In the genomic region with DNA sequence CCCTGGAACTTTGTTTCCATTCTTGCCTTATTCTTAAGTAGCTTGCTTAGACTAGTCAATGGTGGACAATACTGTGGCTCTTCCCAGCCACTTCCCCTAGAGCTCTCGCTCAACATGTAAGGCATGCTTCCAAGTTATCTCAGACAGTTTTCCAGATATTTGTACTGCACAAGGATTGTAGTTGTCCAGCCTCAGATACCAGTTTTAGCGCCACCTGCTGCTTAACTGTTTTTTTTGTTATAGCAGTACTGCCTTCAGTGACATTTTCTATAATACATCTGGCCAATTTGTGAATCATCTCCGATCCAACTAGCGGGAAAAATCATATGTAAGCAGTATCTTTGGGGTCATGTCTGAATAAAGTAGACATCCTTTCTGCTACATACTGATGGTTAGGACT, we compare ENCODE assay signal across 8 cellular contexts.
A peak's percentile ranks its signal among the peaks of the same experiment; 100 is the strongest.
DNase-seq lines count a peak whose midpoint lies in the region; ATAC-seq and TF ChIP-seq lines count a peak whose summit lies in the region.

No MANE protein-coding gene starts in this region.

- no peak overlapping the region for H3K4me3 ChIP-seq in HCT116 (replicated peaks in 1 of 2; ENCODE audit: low read depth in 1 of 2, low read length in 2 of 2)
- H3K4me3 ChIP-seq in heart left ventricle: no peak overlapping the region
- no peak overlapping the region for H3K4me3 ChIP-seq in tibial artery

- H3K27ac ChIP-seq in HCT116 (ENCODE audit: low read depth, low read length) (no peak overlapping the region), heart left ventricle (no peak overlapping the region), tibial artery (no peak overlapping the region)

- H3K9me3 ChIP-seq in HCT116 (ENCODE audit: control insufficient read depth in 1 of 2, insufficient read depth in 1 of 2, low read depth in 1 of 2, low read length in 2 of 2): no peaks in the 10 kb centered on the region
- H3K9me3 ChIP-seq in heart left ventricle: no peaks in the 10 kb centered on the region
- no peaks in the 10 kb centered on the region for H3K9me3 ChIP-seq in tibial artery

- no peak overlapping the region for H3K4me3 Mint-ChIP-seq in activated T-helper 1 cell treated with anti-CD3 and anti-CD28 coated beads, Interleukin-12 subunit alpha, Interleukin-12 subunit beta, Interleukin-2, Interleukin-4 antibody, amounts not matched to agents 30 ng/mL and 10 ng/mL and 1 ng/mL, durations not matched to agents 14 hours and 24 hours and 36 hours

- H3K27ac Mint-ChIP-seq in activated T-helper 1 cell treated with anti-CD3 and anti-CD28 coated beads, Interleukin-12 subunit alpha, Interleukin-12 subunit beta, Interleukin-2, Interleukin-4 antibody, amounts not matched to agents 30 ng/mL and 10 ng/mL and 1 ng/mL, durations not matched to agents 14 hours and 24 hours and 36 hours: no peak overlapping the region

- peak overlapping the region; percentile 75 for H2AFZ ChIP-seq in HCT116 (ENCODE audit: low read depth, low read length, poor library complexity, severe bottlenecking)

- H3K9ac ChIP-seq in HCT116 (ENCODE audit: low read length): no peak overlapping the region

- no TSS peak for BruUV-seq in HCT116 (replicated peaks; lab: Mats Ljungman, UMichigan)

- TF ChIP-seq POLR2A in HCT116 (IDR thresholded peaks at IDR 0.05; ENCODE audit: borderline replicate concordance, extremely low read depth, insufficient read depth, insufficient read length) (no peak), heart left ventricle (IDR thresholded peaks at IDR 0.05) (no peak)

- peak; percentile 46 for TF ChIP-seq RAD21 in HCT116 (IDR thresholded peaks at IDR 0.05; ENCODE audit: low read depth)

- no peaks in the 10 kb centered on the region for H3K79me2 ChIP-seq in HCT116 (ENCODE audit: insufficient read depth, low read length)

- H3K4me1 ChIP-seq in HCT116 (ENCODE audit: control insufficient read depth in 1 of 2, insufficient read depth in 2 of 2, low read length in 2 of 2) (no peaks in the 10 kb centered on the region), heart left ventricle (no peaks in the 10 kb centered on the region), tibial artery (no peaks in the 10 kb centered on the region)

- H4K20me1 ChIP-seq in HCT116 (ENCODE audit: insufficient read depth): no peaks in the 10 kb centered on the region

- no peaks in the 10 kb centered on the region for H3K4me1 Mint-ChIP-seq in activated T-helper 1 cell treated with anti-CD3 and anti-CD28 coated beads, Interleukin-12 subunit alpha, Interleukin-12 subunit beta, Interleukin-2, Interleukin-4 antibody, amounts not matched to agents 30 ng/mL and 10 ng/mL and 1 ng/mL, durations not matched to agents 14 hours and 24 hours and 36 hours (ENCODE audit: low read depth)

- H3K27me3 Mint-ChIP-seq in activated T-helper 1 cell treated with anti-CD3 and anti-CD28 coated beads, Interleukin-12 subunit alpha, Interleukin-12 subunit beta, Interleukin-2, Interleukin-4 antibody, amounts not matched to agents 30 ng/mL and 10 ng/mL and 1 ng/mL, durations not matched to agents 14 hours and 24 hours and 36 hours (ENCODE audit: insufficient read depth): no peaks in the 10 kb centered on the region

- no peaks in the 10 kb centered on the region for H3K36me3 Mint-ChIP-seq in activated T-helper 1 cell treated with anti-CD3 and anti-CD28 coated beads, Interleukin-12 subunit alpha, Interleukin-12 subunit beta, Interleukin-2, Interleukin-4 antibody, amounts not matched to agents 30 ng/mL and 10 ng/mL and 1 ng/mL, durations not matched to agents 14 hours and 24 hours and 36 hours (ENCODE audit: low read depth)

- H3K4me2 ChIP-seq in HCT116 (ENCODE audit: low read length): no peak overlapping the region

- no peaks in the 10 kb centered on the region for H3K36me3 ChIP-seq in HCT116 (ENCODE audit: control insufficient read depth in 1 of 2, insufficient read depth in 2 of 2, low read length in 2 of 2)
- no peaks in the 10 kb centered on the region for H3K36me3 ChIP-seq in heart left ventricle
- H3K36me3 ChIP-seq in tibial artery: no peaks in the 10 kb centered on the region

- peak; percentile 79 for ATAC-seq in HCT116
- ATAC-seq in heart left ventricle: peak in 2 of 4 donors; percentile 36 to 38
- no peak for ATAC-seq in GM19452 (IDR thresholded peaks at IDR 0.05; ENCODE audit: unreplicated experiment)

- intact Hi-C loops in HCT116 (cut with micrococcal nuclease) (loop anchor here (1.0 to 2.0 kb wide), 2 partner anchors 94 to 514 kb away; no protein-coding TSS in a partner anchor), heart left ventricle (cut with DNase I) (loop anchor here in 9 of 10 donors (2.0 to 10.0 kb wide), 7 partner anchors 88 to 518 kb away; no protein-coding TSS in a partner anchor), tibial artery (cut with DNase I; ENCODE audit: low total_unique reads) (no loop called here)
- intact Hi-C loops in activated T-helper 1 cell treated with anti-CD3 and anti-CD28 coated beads, Interleukin-12 subunit alpha, Interleukin-12 subunit beta, Interleukin-2, Interleukin-4 antibody, amounts not matched to agents 30 ng/mL and 10 ng/mL and 1 ng/mL, durations not matched to agents 14 hours and 24 hours and 36 hours (cut with micrococcal nuclease): no loop called here

- no peaks in the 10 kb centered on the region for H3K9me3 Mint-ChIP-seq in activated T-helper 1 cell treated with anti-CD3 and anti-CD28 coated beads, Interleukin-12 subunit alpha, Interleukin-12 subunit beta, Interleukin-2, Interleukin-4 antibody, amounts not matched to agents 30 ng/mL and 10 ng/mL and 1 ng/mL, durations not matched to agents 14 hours and 24 hours and 36 hours

- H3K27me3 ChIP-seq in HCT116 (ENCODE audit: insufficient read depth, low read length): no peaks in the 10 kb centered on the region
- H3K27me3 ChIP-seq in heart left ventricle: no peaks in the 10 kb centered on the region
- H3K27me3 ChIP-seq in tibial artery: no peaks in the 10 kb centered on the region

- WGBS in heart left ventricle, 4 donors: 33 to 55% (median 41%) methylated on average over 4 of the region's 4 CpGs

- H3K9me2 ChIP-seq in HCT116 (ENCODE audit: insufficient read depth): no peaks in the 10 kb centered on the region

- RAD21 ChIA-PET in HCT116 (lab: Charles Lee; ENCODE audit: low non-redundant PET in 1 of 2, low total read pairs in 2 of 2, uncharacterized antibody in 2 of 2, unreplicated experiment in 2 of 2): no interaction called here

- DNase-seq in ELF-1 (ENCODE audit: low read depth, low spot score): peak; percentile 10
- DNase-seq in HCT116 (ENCODE audit: low read depth, low spot score): peak; percentile 37
- DNase-seq in RPMI8226: peak; percentile 17
- DNase-seq in heart left ventricle: peak in 2 of 5 donors; percentile 18 to 20
- peak in 1 of 2 donors; percentile 22 for DNase-seq in tibial artery
- no peak for DNase-seq in activated CD8-positive, alpha-beta memory T cell treated with anti-CD3 and anti-CD28 coated beads, Interleukin-2, amount 50 U/mL, for 48 hours
- no peak for DNase-seq in activated T-helper 1 cell treated with anti-CD3 and anti-CD28 coated beads, Interleukin-12 subunit alpha, Interleukin-12 subunit beta, Interleukin-2, Interleukin-4 antibody, amounts not matched to agents 30 ng/mL and 10 ng/mL and 1 ng/mL, durations not matched to agents 14 hours and 24 hours and 36 hours (ENCODE audit: low spot score)

- POLR2A ChIA-PET in HCT116 (lab: Charles Lee): no interaction called here

- CTCF ChIA-PET in HCT116 (lab: Charles Lee): interaction anchor here (1.3 to 1.6 kb wide), 3 partner anchors 17 to 513 kb away, joined by 3 to 7 read pairs (median 3); no protein-coding TSS in a partner anchor

- TF ChIP-seq CTCF in HCT116 (IDR thresholded peaks at IDR 0.05 in 2 of 3, conservative IDR thresholded peaks at IDR 0.05 in 1 of 3; ENCODE audit: borderline replicate concordance in 1 of 3, insufficient read depth in 1 of 3, low read depth in 2 of 3, low read length in 2 of 3) (peak; percentile 19 to 57 (median 47); a peak in 5 of 6 replicates), heart left ventricle (IDR thresholded peaks at IDR 0.05) (peak in 11 of 12 donors; percentile 19 to 59 (median 33)), tibial artery (IDR thresholded peaks at IDR 0.05) (peak; percentile 34 to 48)

TF ChIP-seq in HCT116, 20 proteins besides CTCF, POLR2A, EP300 and RAD21:
- TF ChIP-seq, protein P1, sequence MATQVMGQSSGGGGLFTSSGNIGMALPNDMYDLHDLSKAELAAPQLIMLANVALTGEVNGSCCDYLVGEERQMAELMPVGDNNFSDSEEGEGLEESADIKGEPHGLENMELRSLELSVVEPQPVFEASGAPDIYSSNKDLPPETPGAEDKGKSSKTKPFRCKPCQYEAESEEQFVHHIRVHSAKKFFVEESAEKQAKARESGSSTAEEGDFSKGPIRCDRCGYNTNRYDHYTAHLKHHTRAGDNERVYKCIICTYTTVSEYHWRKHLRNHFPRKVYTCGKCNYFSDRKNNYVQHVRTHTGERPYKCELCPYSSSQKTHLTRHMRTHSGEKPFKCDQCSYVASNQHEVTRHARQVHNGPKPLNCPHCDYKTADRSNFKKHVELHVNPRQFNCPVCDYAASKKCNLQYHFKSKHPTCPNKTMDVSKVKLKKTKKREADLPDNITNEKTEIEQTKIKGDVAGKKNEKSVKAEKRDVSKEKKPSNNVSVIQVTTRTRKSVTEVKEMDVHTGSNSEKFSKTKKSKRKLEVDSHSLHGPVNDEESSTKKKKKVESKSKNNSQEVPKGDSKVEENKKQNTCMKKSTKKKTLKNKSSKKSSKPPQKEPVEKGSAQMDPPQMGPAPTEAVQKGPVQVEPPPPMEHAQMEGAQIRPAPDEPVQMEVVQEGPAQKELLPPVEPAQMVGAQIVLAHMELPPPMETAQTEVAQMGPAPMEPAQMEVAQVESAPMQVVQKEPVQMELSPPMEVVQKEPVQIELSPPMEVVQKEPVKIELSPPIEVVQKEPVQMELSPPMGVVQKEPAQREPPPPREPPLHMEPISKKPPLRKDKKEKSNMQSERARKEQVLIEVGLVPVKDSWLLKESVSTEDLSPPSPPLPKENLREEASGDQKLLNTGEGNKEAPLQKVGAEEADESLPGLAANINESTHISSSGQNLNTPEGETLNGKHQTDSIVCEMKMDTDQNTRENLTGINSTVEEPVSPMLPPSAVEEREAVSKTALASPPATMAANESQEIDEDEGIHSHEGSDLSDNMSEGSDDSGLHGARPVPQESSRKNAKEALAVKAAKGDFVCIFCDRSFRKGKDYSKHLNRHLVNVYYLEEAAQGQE (IDR thresholded peaks at IDR 0.05; ENCODE audit: low read depth): no peak
- TF ChIP-seq, protein P2, sequence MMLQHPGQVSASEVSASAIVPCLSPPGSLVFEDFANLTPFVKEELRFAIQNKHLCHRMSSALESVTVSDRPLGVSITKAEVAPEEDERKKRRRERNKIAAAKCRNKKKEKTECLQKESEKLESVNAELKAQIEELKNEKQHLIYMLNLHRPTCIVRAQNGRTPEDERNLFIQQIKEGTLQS (IDR thresholded peaks at IDR 0.05): no peak
- TF ChIP-seq SP1 (IDR thresholded peaks at IDR 0.05; ENCODE audit: low read depth) (no peak), CEBPB (IDR thresholded peaks at IDR 0.05; ENCODE audit: low read depth) (no peak), TCF7L2 (IDR thresholded peaks at IDR 0.05; ENCODE audit: borderline replicate concordance, extremely low read depth, insufficient read depth, insufficient read length) (no peak)

Comparison
In these comparisons a context has a peak if more than half of its experiments do, and no peak if none do; other contexts are left out.
1. DNase-seq: peak in ELF-1 (single experiment), HCT116 (single experiment) and RPMI8226 (single experiment); none in activated CD8-positive, alpha-beta memory T cell treated with anti-CD3 and anti-CD28 coated beads, Interleukin-2, amount 50 U/mL, for 48 hours (single experiment) and activated T-helper 1 cell treated with anti-CD3 and anti-CD28 coated beads, Interleukin-12 subunit alpha, Interleukin-12 subunit beta, Interleukin-2, Interleukin-4 antibody, amounts not matched to agents 30 ng/mL and 10 ng/mL and 1 ng/mL, durations not matched to agents 14 hours and 24 hours and 36 hours (single experiment).
2. intact Hi-C loops: an anchor here in HCT116 (1.0 to 2.0 kb wide) and heart left ventricle (2.0 to 10.0 kb wide); none called in tibial artery and activated T-helper 1 cell treated with anti-CD3 and anti-CD28 coated beads, Interleukin-12 subunit alpha, Interleukin-12 subunit beta, Interleukin-2, Interleukin-4 antibody, amounts not matched to agents 30 ng/mL and 10 ng/mL and 1 ng/mL, durations not matched to agents 14 hours and 24 hours and 36 hours.
3. Peak in every context shown above with its lines, with median percentiles within 50 percentile points of each other: CTCF ChIP-seq.